In genomic region chr5:138337685-138338410, GRCh38 we compare ENCODE assay signal across 8 cellular contexts. TPM values are rescaled to one million over a fixed set of nuclear protein-coding genes. Genes with fewer than 3 reads are reported as not detected.
DNase-seq lines count a peak whose midpoint lies in the region; ATAC-seq and TF ChIP-seq lines count a peak whose summit lies in the region.

Gene FAM53C, plus strand, starts transcription at chr5:138338266. Its CDS starts 3,070 bp downstream, at chr5:138341336.

- H3K36me3 ChIP-seq in HUES64 (ENCODE audit: insufficient read depth, low read length) (peaks cover 26% of the 10 kb centered on the region), mucosa of descending colon (ENCODE audit: low read depth) (no peaks in the 10 kb centered on the region)

- ATAC-seq in GM21423 (IDR thresholded peaks at IDR 0.05; ENCODE audit: unreplicated experiment) = peak; percentile 86
- peak; percentile 96 for ATAC-seq in mucosa of descending colon

- TF ChIP-seq CTCF in mucosa of descending colon (IDR thresholded peaks at IDR 0.05) = no peak

- no peaks in the 10 kb centered on the region for H3K27me3 ChIP-seq in HUES64 (ENCODE audit: insufficient read depth, low read length)

- peak within 1 kb of the TSS; percentile 97 for H3K27ac ChIP-seq in HUES64 (ENCODE audit: low read depth, low read length)

- H3K9ac ChIP-seq in HUES64 (ENCODE audit: low read depth, low read length) = peak within 1 kb of the TSS; percentile 93

- intact Hi-C loops in mucosa of descending colon (cut with DNase I, micrococcal nuclease) = no loop called here

- H3K4me3 ChIP-seq in HUES64 (ENCODE audit: low read length) (peak within 1 kb of the TSS; percentile 59), mucosa of descending colon (peak within 1 kb of the TSS; percentile 56)

- H3K9me3 ChIP-seq in HUES64 (ENCODE audit: insufficient read depth, low read depth, low read length) = no peaks in the 10 kb centered on the region
- H3K9me3 ChIP-seq in mucosa of descending colon = no peaks in the 10 kb centered on the region

- DNase-seq in D341Med (ENCODE audit: low spot score) = peak; percentile 91
- DNase-seq in OCI-M1 (lab: John Stamatoyannopoulos, UW) = peak; percentile 97
- peak; percentile 90 for DNase-seq in activated T-cell treated with anti-CD3 and anti-CD28 coated beads for 24 hours (ENCODE audit: low read depth)
- peak; percentile 88 for DNase-seq in epidermal melanocyte (ENCODE audit: insufficient read length, low spot score)
- DNase-seq in mucosa of descending colon = peak; percentile 91 to 96 (median 94)
- DNase-seq in stimulated activated CD8-positive, alpha-beta memory T cell treated with anti-CD3 and anti-CD28 coated beads, Interleukin-4, amount 100 ng/mL, for 1 hour (ENCODE audit: low read depth in 2 of 2, low spot score in 1 of 2) = peak; percentile 81 to 90

- WGBS in HUES64 = under 1% methylated on average over 43 of the region's 56 CpGs

- H3K4me1 ChIP-seq in HUES64 (ENCODE audit: insufficient read depth, low read length) (peaks cover 11% of the 10 kb centered on the region), mucosa of descending colon (ENCODE audit: low read depth) (peaks cover 5% of the 10 kb centered on the region)

RNA-seq across cellular contexts. Expression of gene FAM53C, which starts in this region (rescaled TPM):
- 37.5 TPM for polyA plus RNA-seq in HUES64 (2013, experiment 1 of 2)
- polyA plus RNA-seq in HUES64 (2013, experiment 2 of 2) = 38.6 TPM
- 10 to 100 TPM; 14.4 to 33.5 (median 14.5) TPM for total RNA-seq in mucosa of descending colon

Comparison
In these comparisons a context has a peak if more than half of its experiments do, and no peak if none do; other contexts are left out.
1. Peak in every context shown above with its lines: DNase-seq, ATAC-seq, H3K4me3 ChIP-seq and H3K27ac ChIP-seq.